ENCODE assay signal across 1 cellular context in the genomic region with DNA sequence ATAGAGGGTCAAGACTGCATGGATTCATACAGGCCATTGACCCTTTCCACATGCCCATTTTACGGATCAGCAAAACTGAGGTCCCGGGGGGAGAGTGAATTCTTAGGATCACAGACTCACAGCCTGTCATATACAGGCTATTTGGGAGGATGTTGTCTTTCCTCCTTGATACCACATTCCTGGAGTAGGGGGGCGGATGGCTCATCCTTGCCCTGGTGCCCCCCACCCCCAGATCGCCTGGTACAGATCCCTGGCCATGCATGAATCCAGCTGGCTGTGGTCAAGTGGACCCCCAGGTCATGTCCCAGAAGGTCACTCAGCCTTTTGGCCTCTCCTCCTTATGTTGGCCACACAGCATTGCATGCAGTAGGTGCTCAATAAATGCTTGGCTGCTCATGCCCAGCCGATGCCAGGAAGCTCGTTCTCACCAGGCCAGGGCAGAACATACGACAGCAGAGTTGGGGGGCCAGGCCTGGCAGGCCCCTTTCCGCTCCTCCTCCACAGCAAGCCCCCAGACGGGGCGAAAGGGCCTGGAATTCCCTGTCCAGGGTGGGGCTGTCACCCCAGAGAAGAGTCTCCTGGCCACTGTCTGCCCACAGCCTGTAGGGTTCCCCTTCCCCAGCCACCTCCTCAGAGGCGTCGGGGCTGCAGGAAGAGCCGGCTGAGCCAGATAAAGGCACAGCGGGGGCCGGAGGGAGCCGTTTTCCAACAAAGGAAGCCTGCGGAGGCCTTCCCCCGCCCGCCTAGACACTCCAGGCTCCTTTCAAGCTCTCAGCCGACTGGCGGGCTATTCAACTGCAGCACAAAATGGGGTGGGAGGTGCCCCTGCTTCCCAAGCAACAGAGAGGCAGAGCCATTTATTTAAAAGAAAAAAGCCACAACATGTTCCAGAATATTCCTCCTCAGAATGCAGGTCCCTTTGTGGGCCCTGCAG.
A peak's percentile ranks its signal among the peaks of the same experiment; 100 is the strongest.
TF ChIP-seq lines count a peak whose summit lies in the region.

No MANE protein-coding gene starts in this region.

TF ChIP-seq in K562, 482 proteins besides CTCF, POLR2A, EP300 and RAD21 (continued from another document and continues in another):
- TF ChIP-seq, protein P1, sequence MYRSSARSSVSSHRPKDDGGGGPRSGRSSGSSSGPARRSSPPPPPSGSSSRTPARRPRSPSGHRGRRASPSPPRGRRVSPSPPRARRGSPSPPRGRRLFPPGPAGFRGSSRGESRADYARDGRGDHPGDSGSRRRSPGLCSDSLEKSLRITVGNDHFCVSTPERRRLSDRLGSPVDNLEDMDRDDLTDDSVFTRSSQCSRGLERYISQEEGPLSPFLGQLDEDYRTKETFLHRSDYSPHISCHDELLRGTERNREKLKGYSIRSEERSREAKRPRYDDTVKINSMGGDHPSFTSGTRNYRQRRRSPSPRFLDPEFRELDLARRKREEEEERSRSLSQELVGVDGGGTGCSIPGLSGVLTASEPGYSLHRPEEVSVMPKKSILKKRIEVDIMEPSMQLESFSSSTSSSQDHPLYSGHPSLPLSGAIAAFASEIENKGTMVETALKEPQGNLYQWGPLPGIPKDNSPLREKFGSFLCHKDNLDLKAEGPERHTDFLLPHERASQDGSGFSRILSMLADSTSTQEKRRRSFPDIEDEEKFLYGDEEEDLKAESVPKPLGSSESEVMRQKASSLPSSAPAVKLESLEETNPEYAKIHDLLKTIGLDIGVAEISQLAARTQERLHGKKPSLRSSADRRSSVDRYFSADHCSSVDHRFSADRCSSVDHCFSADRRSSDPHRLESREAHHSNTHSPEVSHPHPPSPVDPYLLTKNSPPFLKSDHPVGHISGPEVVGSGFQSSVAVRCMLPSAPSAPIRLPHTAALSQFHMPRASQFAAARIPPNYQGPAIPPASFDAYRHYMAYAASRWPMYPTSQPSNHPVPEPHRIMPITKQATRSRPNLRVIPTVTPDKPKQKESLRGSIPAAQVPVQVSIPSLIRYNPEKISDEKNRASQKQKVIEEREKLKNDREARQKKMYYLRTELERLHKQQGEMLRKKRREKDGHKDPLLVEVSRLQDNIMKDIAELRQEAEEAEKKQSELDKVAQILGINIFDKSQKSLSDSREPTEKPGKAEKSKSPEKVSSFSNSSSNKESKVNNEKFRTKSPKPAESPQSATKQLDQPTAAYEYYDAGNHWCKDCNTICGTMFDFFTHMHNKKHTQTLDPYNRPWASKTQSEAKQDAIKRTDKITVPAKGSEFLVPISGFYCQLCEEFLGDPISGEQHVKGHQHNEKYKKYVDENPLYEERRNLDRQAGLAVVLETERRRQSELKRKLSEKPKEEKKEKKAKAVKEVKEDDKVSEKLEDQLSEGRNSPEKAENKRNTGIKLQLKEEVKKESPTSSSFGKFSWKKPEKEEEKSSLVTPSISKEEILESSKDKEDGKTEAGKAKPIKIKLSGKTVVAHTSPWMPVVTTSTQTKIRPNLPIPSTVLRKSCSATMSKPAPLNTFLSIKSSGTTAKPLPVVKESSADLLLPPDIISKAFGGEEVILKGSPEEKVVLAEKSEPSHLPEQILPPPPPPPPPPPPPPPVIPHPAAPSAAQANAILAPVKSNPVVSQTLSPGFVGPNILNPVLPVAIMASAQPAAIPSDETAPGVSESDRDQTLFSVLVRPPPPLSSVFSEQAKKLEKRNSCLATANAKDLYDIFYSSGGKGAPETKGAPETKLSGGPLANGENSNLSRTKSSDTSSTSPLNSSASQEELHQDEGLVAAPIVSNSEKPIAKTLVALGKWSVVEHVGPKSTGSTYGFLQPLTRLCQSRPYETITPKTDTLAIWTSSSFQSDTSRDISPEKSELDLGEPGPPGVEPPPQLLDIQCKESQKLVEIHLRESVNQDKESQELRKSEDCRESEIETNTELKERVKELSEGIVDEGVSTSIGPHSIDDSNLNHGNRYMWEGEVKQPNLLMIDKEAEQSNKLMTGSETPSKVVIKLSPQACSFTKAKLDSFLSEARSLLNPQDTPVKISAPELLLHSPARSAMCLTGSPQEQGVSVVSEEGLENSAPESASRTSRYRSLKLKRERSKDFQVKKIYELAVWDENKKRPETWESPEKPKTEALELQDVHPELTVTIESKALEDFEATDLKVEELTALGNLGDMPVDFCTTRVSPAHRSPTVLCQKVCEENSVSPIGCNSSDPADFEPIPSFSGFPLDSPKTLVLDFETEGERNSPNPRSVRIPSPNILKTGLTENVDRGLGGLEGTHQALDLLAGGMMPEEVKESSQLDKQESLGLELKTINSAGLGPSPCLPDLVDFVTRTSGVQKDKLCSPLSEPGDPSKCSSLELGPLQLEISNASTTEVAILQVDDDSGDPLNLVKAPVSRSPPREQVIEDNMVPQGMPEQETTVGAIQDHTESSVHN (IDR thresholded peaks at IDR 0.05; ENCODE audit: borderline replicate concordance in 1 of 2, low read depth in 1 of 2) = no peak
- TF ChIP-seq ZNF24 (IDR thresholded peaks at IDR 0.05) = no peak
- TF ChIP-seq, protein P2, sequence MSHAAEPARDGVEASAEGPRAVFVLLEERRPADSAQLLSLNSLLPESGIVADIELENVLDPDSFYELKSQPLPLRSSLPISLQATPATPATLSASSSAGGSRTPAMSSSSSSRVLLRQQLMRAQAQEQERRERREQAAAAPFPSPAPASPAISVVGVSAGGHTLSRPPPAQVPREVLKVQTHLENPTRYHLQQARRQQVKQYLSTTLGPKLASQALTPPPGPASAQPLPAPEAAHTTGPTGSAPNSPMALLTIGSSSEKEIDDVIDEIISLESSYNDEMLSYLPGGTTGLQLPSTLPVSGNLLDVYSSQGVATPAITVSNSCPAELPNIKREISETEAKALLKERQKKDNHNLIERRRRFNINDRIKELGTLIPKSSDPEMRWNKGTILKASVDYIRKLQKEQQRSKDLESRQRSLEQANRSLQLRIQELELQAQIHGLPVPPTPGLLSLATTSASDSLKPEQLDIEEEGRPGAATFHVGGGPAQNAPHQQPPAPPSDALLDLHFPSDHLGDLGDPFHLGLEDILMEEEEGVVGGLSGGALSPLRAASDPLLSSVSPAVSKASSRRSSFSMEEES (CRISPR knock-in tag; IDR thresholded peaks at IDR 0.05) = no peak
- no peak for TF ChIP-seq HNRNPL (IDR thresholded peaks at IDR 0.05; ENCODE audit: low read depth, low read length)
- TF ChIP-seq U2AF1 (optimal IDR thresholded peaks at IDR 0.05; ENCODE audit: low read depth, low read length) = no peak
- TF ChIP-seq, protein P3, sequence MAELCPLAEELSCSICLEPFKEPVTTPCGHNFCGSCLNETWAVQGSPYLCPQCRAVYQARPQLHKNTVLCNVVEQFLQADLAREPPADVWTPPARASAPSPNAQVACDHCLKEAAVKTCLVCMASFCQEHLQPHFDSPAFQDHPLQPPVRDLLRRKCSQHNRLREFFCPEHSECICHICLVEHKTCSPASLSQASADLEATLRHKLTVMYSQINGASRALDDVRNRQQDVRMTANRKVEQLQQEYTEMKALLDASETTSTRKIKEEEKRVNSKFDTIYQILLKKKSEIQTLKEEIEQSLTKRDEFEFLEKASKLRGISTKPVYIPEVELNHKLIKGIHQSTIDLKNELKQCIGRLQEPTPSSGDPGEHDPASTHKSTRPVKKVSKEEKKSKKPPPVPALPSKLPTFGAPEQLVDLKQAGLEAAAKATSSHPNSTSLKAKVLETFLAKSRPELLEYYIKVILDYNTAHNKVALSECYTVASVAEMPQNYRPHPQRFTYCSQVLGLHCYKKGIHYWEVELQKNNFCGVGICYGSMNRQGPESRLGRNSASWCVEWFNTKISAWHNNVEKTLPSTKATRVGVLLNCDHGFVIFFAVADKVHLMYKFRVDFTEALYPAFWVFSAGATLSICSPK (IDR thresholded peaks at IDR 0.05; ENCODE audit: borderline replicate concordance) = no peak
- TF ChIP-seq ZNF12 (CRISPR knock-in tag; IDR thresholded peaks at IDR 0.05) = no peak
- TF ChIP-seq, protein P4, sequence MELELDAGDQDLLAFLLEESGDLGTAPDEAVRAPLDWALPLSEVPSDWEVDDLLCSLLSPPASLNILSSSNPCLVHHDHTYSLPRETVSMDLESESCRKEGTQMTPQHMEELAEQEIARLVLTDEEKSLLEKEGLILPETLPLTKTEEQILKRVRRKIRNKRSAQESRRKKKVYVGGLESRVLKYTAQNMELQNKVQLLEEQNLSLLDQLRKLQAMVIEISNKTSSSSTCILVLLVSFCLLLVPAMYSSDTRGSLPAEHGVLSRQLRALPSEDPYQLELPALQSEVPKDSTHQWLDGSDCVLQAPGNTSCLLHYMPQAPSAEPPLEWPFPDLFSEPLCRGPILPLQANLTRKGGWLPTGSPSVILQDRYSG (tag; conservative IDR thresholded peaks at IDR 0.05; ENCODE audit: low read depth) = 0 out of 2 replicates have a peak, but pooled peaks have one; percentile 29
- no peak for TF ChIP-seq CSDE1 (IDR thresholded peaks at IDR 0.05)
- TF ChIP-seq PPARD (CRISPR knock-in tag; IDR thresholded peaks at IDR 0.05) = no peak
- peak; percentile 87 for TF ChIP-seq CBX1 (IDR thresholded peaks at IDR 0.05; ENCODE audit: low read depth)
- TF ChIP-seq LEF1 (IDR thresholded peaks at IDR 0.05) = peak; percentile 46; the same call in 1 of the 2 replicates
- no peak for TF ChIP-seq ZNF436 (CRISPR knock-in tag; IDR thresholded peaks at IDR 0.05)
- TF ChIP-seq POU5F1 (IDR thresholded peaks at IDR 0.05; ENCODE audit: borderline replicate concordance, low read depth, low read length, partially characterized antibody) = no peak
- peak; percentile 36 for TF ChIP-seq NEUROD1 (IDR thresholded peaks at IDR 0.05; ENCODE audit: borderline replicate concordance, low read depth, low read length, partially characterized antibody)
- no peak for TF ChIP-seq ZNF282 (CRISPR knock-in tag; IDR thresholded peaks at IDR 0.05)
- no peak for TF ChIP-seq TAF15 (IDR thresholded peaks at IDR 0.05; ENCODE audit: low read depth, low read length)
- TF ChIP-seq ZNF224 (CRISPR knock-in tag; IDR thresholded peaks at IDR 0.05) = no peak
- TF ChIP-seq ZFP36 (IDR thresholded peaks at IDR 0.05; ENCODE audit: low read depth, low read length, partially characterized antibody) = peak; percentile 69
- no peak for TF ChIP-seq WHSC1 (IDR thresholded peaks at IDR 0.05; ENCODE audit: low read length)
- no peak for TF ChIP-seq ZNF184 (CRISPR knock-in tag; IDR thresholded peaks at IDR 0.05)
- TF ChIP-seq, protein P5, sequence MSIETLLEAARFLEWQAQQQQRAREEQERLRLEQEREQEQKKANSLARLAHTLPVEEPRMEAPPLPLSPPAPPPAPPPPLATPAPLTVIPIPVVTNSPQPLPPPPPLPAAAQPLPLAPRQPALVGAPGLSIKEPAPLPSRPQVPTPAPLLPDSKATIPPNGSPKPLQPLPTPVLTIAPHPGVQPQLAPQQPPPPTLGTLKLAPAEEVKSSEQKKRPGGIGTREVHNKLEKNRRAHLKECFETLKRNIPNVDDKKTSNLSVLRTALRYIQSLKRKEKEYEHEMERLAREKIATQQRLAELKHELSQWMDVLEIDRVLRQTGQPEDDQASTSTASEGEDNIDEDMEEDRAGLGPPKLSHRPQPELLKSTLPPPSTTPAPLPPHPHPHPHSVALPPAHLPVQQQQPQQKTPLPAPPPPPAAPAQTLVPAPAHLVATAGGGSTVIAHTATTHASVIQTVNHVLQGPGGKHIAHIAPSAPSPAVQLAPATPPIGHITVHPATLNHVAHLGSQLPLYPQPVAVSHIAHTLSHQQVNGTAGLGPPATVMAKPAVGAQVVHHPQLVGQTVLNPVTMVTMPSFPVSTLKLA (conservative IDR thresholded peaks at IDR 0.05) = peak in 1 of 2 experiments; percentile 47; a peak in 1 of 4 replicates
- TF ChIP-seq ZEB2 (IDR thresholded peaks at IDR 0.05) = no peak
- no peak for TF ChIP-seq ZFPM2 (CRISPR knock-in tag; IDR thresholded peaks at IDR 0.05)
- TF ChIP-seq NFE2L1 (tag; IDR thresholded peaks at IDR 0.05; ENCODE audit: borderline replicate concordance, low read depth) = no peak
- no peak for TF ChIP-seq BMI1 (IDR thresholded peaks at IDR 0.05; ENCODE audit: low read length)
- no peak; the same call in 1 of the 2 replicates for TF ChIP-seq MTA2 (IDR thresholded peaks at IDR 0.05; ENCODE audit: low read depth)
- TF ChIP-seq DDX20 (tag; IDR thresholded peaks at IDR 0.05; ENCODE audit: low read depth) = no peak
- TF ChIP-seq ARNT (IDR thresholded peaks at IDR 0.05) = no peak
- TF ChIP-seq NFIX (CRISPR knock-in tag; IDR thresholded peaks at IDR 0.05; ENCODE audit: low read depth) = no peak
- no peak for TF ChIP-seq PRPF4 (IDR thresholded peaks at IDR 0.05; ENCODE audit: insufficient read depth, low read depth, low read length, poor library complexity, severe bottlenecking)
- TF ChIP-seq, protein P6, sequence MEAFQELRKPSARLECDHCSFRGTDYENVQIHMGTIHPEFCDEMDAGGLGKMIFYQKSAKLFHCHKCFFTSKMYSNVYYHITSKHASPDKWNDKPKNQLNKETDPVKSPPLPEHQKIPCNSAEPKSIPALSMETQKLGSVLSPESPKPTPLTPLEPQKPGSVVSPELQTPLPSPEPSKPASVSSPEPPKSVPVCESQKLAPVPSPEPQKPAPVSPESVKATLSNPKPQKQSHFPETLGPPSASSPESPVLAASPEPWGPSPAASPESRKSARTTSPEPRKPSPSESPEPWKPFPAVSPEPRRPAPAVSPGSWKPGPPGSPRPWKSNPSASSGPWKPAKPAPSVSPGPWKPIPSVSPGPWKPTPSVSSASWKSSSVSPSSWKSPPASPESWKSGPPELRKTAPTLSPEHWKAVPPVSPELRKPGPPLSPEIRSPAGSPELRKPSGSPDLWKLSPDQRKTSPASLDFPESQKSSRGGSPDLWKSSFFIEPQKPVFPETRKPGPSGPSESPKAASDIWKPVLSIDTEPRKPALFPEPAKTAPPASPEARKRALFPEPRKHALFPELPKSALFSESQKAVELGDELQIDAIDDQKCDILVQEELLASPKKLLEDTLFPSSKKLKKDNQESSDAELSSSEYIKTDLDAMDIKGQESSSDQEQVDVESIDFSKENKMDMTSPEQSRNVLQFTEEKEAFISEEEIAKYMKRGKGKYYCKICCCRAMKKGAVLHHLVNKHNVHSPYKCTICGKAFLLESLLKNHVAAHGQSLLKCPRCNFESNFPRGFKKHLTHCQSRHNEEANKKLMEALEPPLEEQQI (IDR thresholded peaks at IDR 0.05) = no peak
- TF ChIP-seq, protein P7, sequence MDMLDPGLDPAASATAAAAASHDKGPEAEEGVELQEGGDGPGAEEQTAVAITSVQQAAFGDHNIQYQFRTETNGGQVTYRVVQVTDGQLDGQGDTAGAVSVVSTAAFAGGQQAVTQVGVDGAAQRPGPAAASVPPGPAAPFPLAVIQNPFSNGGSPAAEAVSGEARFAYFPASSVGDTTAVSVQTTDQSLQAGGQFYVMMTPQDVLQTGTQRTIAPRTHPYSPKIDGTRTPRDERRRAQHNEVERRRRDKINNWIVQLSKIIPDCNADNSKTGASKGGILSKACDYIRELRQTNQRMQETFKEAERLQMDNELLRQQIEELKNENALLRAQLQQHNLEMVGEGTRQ (CRISPR knock-in tag; IDR thresholded peaks at IDR 0.05) = no peak
- no peak for TF ChIP-seq MAFF (IDR thresholded peaks at IDR 0.05; ENCODE audit: low read length)
- TF ChIP-seq MAZ (CRISPR knock-in tag; conservative IDR thresholded peaks at IDR 0.05 in 1 of 2, IDR thresholded peaks at IDR 0.05 in 1 of 2) = peak; percentile 77 to 92; a peak in 3 of 4 replicates
- TF ChIP-seq, protein P8, sequence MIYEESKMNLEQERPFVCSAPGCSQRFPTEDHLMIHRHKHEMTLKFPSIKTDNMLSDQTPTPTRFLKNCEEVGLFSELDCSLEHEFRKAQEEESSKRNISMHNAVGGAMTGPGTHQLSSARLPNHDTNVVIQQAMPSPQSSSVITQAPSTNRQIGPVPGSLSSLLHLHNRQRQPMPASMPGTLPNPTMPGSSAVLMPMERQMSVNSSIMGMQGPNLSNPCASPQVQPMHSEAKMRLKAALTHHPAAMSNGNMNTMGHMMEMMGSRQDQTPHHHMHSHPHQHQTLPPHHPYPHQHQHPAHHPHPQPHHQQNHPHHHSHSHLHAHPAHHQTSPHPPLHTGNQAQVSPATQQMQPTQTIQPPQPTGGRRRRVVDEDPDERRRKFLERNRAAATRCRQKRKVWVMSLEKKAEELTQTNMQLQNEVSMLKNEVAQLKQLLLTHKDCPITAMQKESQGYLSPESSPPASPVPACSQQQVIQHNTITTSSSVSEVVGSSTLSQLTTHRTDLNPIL (CRISPR knock-in tag; IDR thresholded peaks at IDR 0.05) = no peak
- no peak for TF ChIP-seq ZSCAN29 (IDR thresholded peaks at IDR 0.05)
- no peak for TF ChIP-seq RBM14 (IDR thresholded peaks at IDR 0.05; ENCODE audit: borderline replicate concordance, insufficient read depth, low read depth, low read length)
